17 cellular contexts compared by ENCODE assay signal in the genomic region with DNA sequence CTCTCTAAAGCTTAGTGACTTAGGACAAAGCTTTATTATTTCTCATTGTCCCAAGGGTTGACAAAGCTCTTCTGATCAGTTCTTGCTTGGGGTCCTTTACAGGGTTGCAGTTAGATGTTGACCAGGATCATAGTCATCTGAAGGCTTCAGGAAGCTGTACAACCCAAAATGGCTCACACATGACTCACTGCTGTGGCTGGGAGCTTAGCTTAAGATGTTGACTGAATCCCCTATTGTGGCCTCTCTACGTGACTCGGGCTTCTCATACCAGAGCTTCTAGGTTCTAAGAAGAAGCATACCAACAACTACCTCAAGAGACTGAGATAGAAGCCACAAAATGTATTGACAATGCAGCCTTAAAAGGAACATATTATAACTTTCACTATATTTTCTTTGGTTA.
DNase-seq lines count a peak whose midpoint lies in the region; ATAC-seq and TF ChIP-seq lines count a peak whose summit lies in the region.
"Had no signal": no experiment of that assay in that cellular context is flagged by ENCODE, and none has a peak within 500 bp of the region (broad histone marks: within the 10 kb centered on the region; RNA-seq: fewer than 3 reads in every experiment).

No MANE protein-coding gene starts in this region.

- no peak overlapping the region for H3K4me2 ChIP-seq in mammary epithelial cell (ENCODE audit: insufficient read depth, low read depth, low read length)

- BruUV-seq in mammary epithelial cell (replicated peaks; lab: Mats Ljungman, UMichigan): no TSS peak

- H4K20me1 ChIP-seq in mammary epithelial cell (ENCODE audit: insufficient read depth, low read length): no peaks in the 10 kb centered on the region

- H3K79me2 ChIP-seq in mammary epithelial cell (ENCODE audit: insufficient read depth, low read length): no peaks in the 10 kb centered on the region

- intact Hi-C loops in mammary epithelial cell (cut with micrococcal nuclease): no loop called here

- 41% methylated on average over 2 of the region's 2 CpGs for WGBS in mammary epithelial cell (ENCODE audit: low coverage, missing lambda C conversion rate)

- CTCF ChIA-PET in AG04449 (lab: Yijun Ruan, JAX) (interaction anchor here (1.1 kb wide), 1 partner anchor 13 kb away, joined by 3 read pairs; no protein-coding TSS in a partner anchor), mammary epithelial cell (lab: Charles Lee; ENCODE audit: low non-redundant PET) (no interaction called here)

- TF ChIP-seq CTCF in AG04449 (IDR thresholded peaks at IDR 0.05; ENCODE audit: insufficient read depth, low read length, missing control alignments) (no peak), mammary epithelial cell (conservative IDR thresholded peaks at IDR 0.05 in 1 of 2, IDR thresholded peaks at IDR 0.05 in 1 of 2; ENCODE audit: extremely low read depth in 1 of 2, insufficient read depth in 1 of 2, low read depth in 1 of 2, low read length in 2 of 2) (no peak)

- no peaks in the 10 kb centered on the region for H3K27me3 ChIP-seq in mammary epithelial cell (ENCODE audit: insufficient read depth, low read length)
- H3K27me3 ChIP-seq: cardiac muscle cell, suprapubic skin had no signal

- no peak overlapping the region for H3K27ac ChIP-seq in mammary epithelial cell (ENCODE audit: insufficient read depth, low read depth, low read length)
- H3K27ac ChIP-seq: cardiac muscle cell, suprapubic skin had no signal

- no peaks in the 10 kb centered on the region for H3K36me3 ChIP-seq in mammary epithelial cell (ENCODE audit: insufficient read depth, low read length)
- H3K36me3 ChIP-seq: cardiac muscle cell, suprapubic skin had no signal

- in situ Hi-C loops in mammary epithelial cell (cut with MboI; ENCODE audit: low sequenced_read_pairs in 2 of 2): no loop called here

- POLR2A ChIA-PET in AG04449 (lab: Yijun Ruan, JAX): no interaction called here

- H3K4me3 ChIP-seq in AG04449 (ENCODE audit: low read depth, low read length) (no peak overlapping the region), mammary epithelial cell (replicated peaks in 1 of 3; ENCODE audit: insufficient read depth in 1 of 3, low read depth in 2 of 3, low read length in 3 of 3) (no peak overlapping the region)
- H3K4me3 ChIP-seq: cardiac muscle cell, suprapubic skin had no signal

- H3K9ac ChIP-seq in mammary epithelial cell (ENCODE audit: insufficient read depth, low read length): no peak overlapping the region

- ATAC-seq in GM18520 (IDR thresholded peaks at IDR 0.05; ENCODE audit: unreplicated experiment): no peak
- ATAC-seq: effector memory CD8-positive, alpha-beta T cell; left colon had no signal

- peak; percentile 64 for DNase-seq in AG04449 (ENCODE audit: low read depth, low spot score)
- peak; percentile 3 for DNase-seq in HPDE6-E6E7 (ENCODE audit: extremely low spot score)
- DNase-seq in astrocyte of the hippocampus (ENCODE audit: low read depth, low spot score): peak; percentile 68
- DNase-seq in islet precursor cell: peak; percentile 70
- no peak for DNase-seq in LoVo (ENCODE audit: low spot score)
- DNase-seq in mammary epithelial cell: no peak
- no peak for DNase-seq in Ammon's horn (ENCODE audit: low spot score)
- DNase-seq: activated CD8-positive, alpha-beta memory T cell treated with anti-CD3 and anti-CD28 coated beads, Interleukin-2, amount 50 U/mL, for 48 hours; activated naive CD4-positive, alpha-beta T cell treated with anti-CD3 and anti-CD28 coated beads for 36 hours; effector memory CD8-positive, alpha-beta T cell; head of caudate nucleus; left colon; NCI-H1048; RPMI8226 had no signal

- no peaks in the 10 kb centered on the region for H3K4me1 ChIP-seq in mammary epithelial cell (ENCODE audit: insufficient read depth, low read length)
- H3K4me1 ChIP-seq: suprapubic skin had no signal

- dilution Hi-C loops in mammary epithelial cell (cut with HindIII; ENCODE audit: low sequenced_read_pairs): no loop called here

- peaks cover 11% of the 10 kb centered on the region for H3K9me3 ChIP-seq in mammary epithelial cell (replicated peaks; ENCODE audit: insufficient read depth, low read length)
- H3K9me3 ChIP-seq: suprapubic skin had no signal

- H2AFZ ChIP-seq in mammary epithelial cell (ENCODE audit: low read depth, low read length): no peak overlapping the region

Comparison
In these comparisons a context has a peak if more than half of its experiments do, and no peak if none do; other contexts are left out.
1. DNase-seq: peak in AG04449 (single experiment), HPDE6-E6E7 (single experiment), astrocyte of the hippocampus (single experiment) and islet precursor cell (single experiment); none in LoVo (single experiment), mammary epithelial cell (single experiment) and Ammon's horn (single experiment).